Comparison of ENCODE assay signal across 11 cellular contexts in the genomic region with DNA sequence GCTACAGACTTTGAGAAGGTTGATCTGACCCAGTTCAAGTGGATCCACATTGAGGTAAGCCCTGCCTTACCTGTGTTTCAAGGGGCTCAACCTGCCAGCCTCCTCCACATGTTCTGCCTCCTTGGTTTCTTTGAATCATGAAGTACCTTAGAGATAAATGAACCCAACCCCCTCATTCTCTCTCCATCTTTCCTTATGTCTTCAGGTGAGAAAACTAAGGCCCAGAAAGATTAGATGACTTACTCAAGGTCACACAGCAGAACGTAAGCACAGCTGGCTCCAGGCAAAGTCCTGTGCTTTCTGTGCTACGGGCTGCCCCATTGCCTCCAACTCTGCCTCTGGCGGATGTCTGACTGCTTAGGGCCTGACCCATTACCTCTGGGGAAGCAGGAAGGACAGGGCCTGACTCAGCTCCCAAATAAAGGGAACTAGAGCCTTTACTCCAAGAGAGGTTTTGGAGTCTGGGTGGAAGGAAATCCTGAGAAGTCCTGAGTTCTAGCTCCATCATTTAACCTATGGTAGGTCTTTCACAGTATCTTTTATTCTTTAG. TPM values are rescaled to one million over a fixed set of nuclear protein-coding genes. Genes with fewer than 3 reads are reported as not detected.
DNase-seq lines count a peak whose midpoint lies in the region; ATAC-seq and TF ChIP-seq lines count a peak whose summit lies in the region.
"Had no signal": no experiment of that assay in that cellular context is flagged by ENCODE, and none has a peak within 500 bp of the region (broad histone marks: within the 10 kb centered on the region; RNA-seq: fewer than 3 reads in every experiment).

No MANE protein-coding gene starts in this region.

- ATAC-seq in SK-N-SH treated with all-trans-retinoic acid at 6 μM for 48 hours (no peak), gastrocnemius medialis (no peak), esophagus mucosa (no peak)
- ATAC-seq in central memory CD8-positive, alpha-beta T cell (replicated peaks; ENCODE audit: extremely low read depth, poor library complexity, severe bottlenecking): no peak

- no peaks in the 10 kb centered on the region for H4K20me1 ChIP-seq in SK-N-SH (ENCODE audit: insufficient read depth)

- H3K9me3 ChIP-seq in SK-N-SH (no peaks in the 10 kb centered on the region), gastrocnemius medialis (no peaks in the 10 kb centered on the region)

- H2AFZ ChIP-seq in SK-N-SH (ENCODE audit: low read depth): 0 out of 2 replicates have a peak overlapping the region, but pooled peaks have one; percentile 97

- H3K36me3 ChIP-seq in SK-N-SH (replicated peaks in 1 of 2; ENCODE audit: control insufficient read depth in 1 of 2, insufficient read depth in 2 of 2, low read length in 1 of 2) (no peaks in the 10 kb centered on the region), gastrocnemius medialis (no peaks in the 10 kb centered on the region)

- no peak overlapping the region for H3K4me2 ChIP-seq in SK-N-SH

- no peaks in the 10 kb centered on the region for H3K9me2 ChIP-seq in SK-N-SH

- in situ Hi-C loops in gastrocnemius medialis (cut with MboI; ENCODE audit: low sequenced_read_pairs in 4 of 4): loop anchor here in 2 of 4 donors (5.0 to 10.0 kb wide), 2 partner anchors 95 to 188 kb away; partner anchors contain the start of gene TRIM54 (in 2 of the 2)

- H3K27ac ChIP-seq in SK-N-SH (ENCODE audit: low read depth in 2 of 2, low read length in 1 of 2) (peak overlapping the region in 1 of 2 experiments; percentile 92; a peak in 2 of 4 replicates), gastrocnemius medialis (peak overlapping the region; percentile 69 to 78 (median 71))
- H3K27ac ChIP-seq: 22Rv1 had no signal

- H3K27me3 ChIP-seq in SK-N-SH (ENCODE audit: insufficient read depth): no peaks in the 10 kb centered on the region
- no peaks in the 10 kb centered on the region for H3K27me3 ChIP-seq in gastrocnemius medialis

- peak overlapping the region; percentile 29 for H3K27ac Mint-ChIP-seq in central memory CD8-positive, alpha-beta T cell (ENCODE audit: low read depth)

- no peaks in the 10 kb centered on the region for H3K79me2 ChIP-seq in SK-N-SH (ENCODE audit: insufficient read depth)

- H3K27me3 Mint-ChIP-seq in central memory CD8-positive, alpha-beta T cell: no peaks in the 10 kb centered on the region
- H3K27me3 Mint-ChIP-seq: CD8-positive, alpha-beta memory T cell; T-cell had no signal

- intact Hi-C loops in gastrocnemius medialis (cut with DNase I; ENCODE audit: low total_unique reads): no loop called here

- H3K4me3 ChIP-seq in SK-N-SH (ENCODE audit: low read depth in 2 of 2, low read length in 1 of 2) (no peak overlapping the region), gastrocnemius medialis (no peak overlapping the region)

- H3K9me3 Mint-ChIP-seq in central memory CD8-positive, alpha-beta T cell: no peaks in the 10 kb centered on the region
- H3K9me3 Mint-ChIP-seq: CD8-positive, alpha-beta memory T cell; T-cell had no signal

- H3K36me3 Mint-ChIP-seq in central memory CD8-positive, alpha-beta T cell (ENCODE audit: insufficient read depth): peaks cover 4% of the 10 kb centered on the region

- H3K4me1 ChIP-seq in SK-N-SH (ENCODE audit: control insufficient read depth in 1 of 2, insufficient read depth in 2 of 2, low read depth in 1 of 2, low read length in 1 of 2) (peaks cover 4 to 21% of the 10 kb centered on the region in 2 experiments; a peak in 2 of 4 replicates), gastrocnemius medialis (peaks cover 5 to 8% of the 10 kb centered on the region in 2 donors)

- no peak for TF ChIP-seq EP300 in SK-N-SH (IDR thresholded peaks at IDR 0.05; ENCODE audit: borderline replicate concordance in 1 of 2, low read depth in 1 of 2, low read length in 1 of 2)

- TF ChIP-seq POLR2A in gastrocnemius medialis (IDR thresholded peaks at IDR 0.05): no peak

- H3K4me3 Mint-ChIP-seq in central memory CD8-positive, alpha-beta T cell: no peak overlapping the region

- no peak for TF ChIP-seq RAD21 in SK-N-SH (IDR thresholded peaks at IDR 0.05; ENCODE audit: low read length)

- no peaks in the 10 kb centered on the region for H3F3A ChIP-seq in SK-N-SH (replicated peaks; ENCODE audit: insufficient read depth)

- WGBS in SK-N-SH (ENCODE audit: low lambda C conversion rate): 82% methylated on average over 3 of the region's 3 CpGs

- POLR2A ChIA-PET in SK-N-SH (lab: Yijun Ruan, JAX): interaction anchor here (0.5 to 2.6 kb wide), 8 partner anchors 10 to 263 kb away, joined by 3 to 14 read pairs (median 3); partner anchors contain the start of genes EMILIN1, KHK and UCN

- CTCF ChIA-PET in SK-N-SH (lab: Yijun Ruan, JAX): interaction anchor here (0.5 to 14.2 kb wide), 27 partner anchors 11 to 587 kb away, joined by 3 to 169 read pairs (median 7); partner anchors contain the start of genes ABHD1, CGREF1, EMILIN1 and KHK

- H3K4me1 Mint-ChIP-seq in central memory CD8-positive, alpha-beta T cell: peaks cover 15% of the 10 kb centered on the region

- no peak overlapping the region for H3K9ac ChIP-seq in SK-N-SH

- DNase-seq in SK-N-SH (peak; percentile 39), gastrocnemius medialis (no peak), AG08395 (ENCODE audit: low spot score) (no peak)
- no peak for DNase-seq in central memory CD8-positive, alpha-beta T cell (ENCODE audit: low spot score in 2 of 2)
- DNase-seq: CD8-positive, alpha-beta memory T cell; NCI-H345 had no signal

- no peak for TF ChIP-seq CTCF in SK-N-SH (IDR thresholded peaks at IDR 0.05)
- no peak for TF ChIP-seq CTCF in gastrocnemius medialis (IDR thresholded peaks at IDR 0.05 in 4 of 5, conservative IDR thresholded peaks at IDR 0.05 in 1 of 5)

TF ChIP-seq in SK-N-SH, 30 proteins besides CTCF, POLR2A, EP300 and RAD21:
- TF ChIP-seq RFX5 (IDR thresholded peaks at IDR 0.05; ENCODE audit: low read length) (no peak), FOXJ3 (CRISPR knock-in tag; IDR thresholded peaks at IDR 0.05) (0 out of 2 replicates have a peak, but pooled peaks have one; percentile 3)

TF ChIP-seq in SK-N-SH treated with all-trans-retinoic acid at 6 μM for 48 hours, 23 proteins besides CTCF, POLR2A, EP300 and RAD21 (continues in another document):
- TF ChIP-seq ISL1 (CRISPR knock-in tag; IDR thresholded peaks at IDR 0.05) (no peak), ZFP3 (CRISPR knock-in tag; IDR thresholded peaks at IDR 0.05) (no peak), PPARA (CRISPR knock-in tag; IDR thresholded peaks at IDR 0.05; ENCODE audit: borderline replicate concordance) (no peak), ZNF8 (CRISPR knock-in tag; IDR thresholded peaks at IDR 0.05) (no peak), ZFP30 (CRISPR knock-in tag; IDR thresholded peaks at IDR 0.05) (no peak), TCF4 (CRISPR knock-in tag; IDR thresholded peaks at IDR 0.05; ENCODE audit: borderline replicate concordance) (no peak), SNAI2 (CRISPR knock-in tag; IDR thresholded peaks at IDR 0.05) (no peak), ZC3H10 (CRISPR knock-in tag; IDR thresholded peaks at IDR 0.05) (no peak), CREB5 (CRISPR knock-in tag; IDR thresholded peaks at IDR 0.05; ENCODE audit: low read depth) (no peak), ESRRG (CRISPR knock-in tag; IDR thresholded peaks at IDR 0.05) (no peak)

RNA-seq across cellular contexts. Expression of gene KHK, which starts 10.3 kb away (rescaled TPM):
- polyA plus RNA-seq in SK-N-SH (2012; rRNA removed): 6.5 and 10.3 TPM in 2 replicates
- polyA plus RNA-seq in SK-N-SH (2012; cell fraction: cytosol; rRNA removed): 5.2 and 7.6 TPM in 2 replicates
- polyA plus RNA-seq in SK-N-SH (2012; cell fraction: nucleus; rRNA removed): 12.4 and 21.0 TPM in 2 replicates
- 1 to 10 TPM in 2 of 4 donors, under 1 TPM in 1, not detected in 1; 0.91 to 5.4 (median 1.3) TPM for total RNA-seq in gastrocnemius medialis
- 3.5 TPM for total RNA-seq in esophagus mucosa

RNA-seq across cellular contexts. Expression of gene EMILIN1, which starts 18.4 kb away (rescaled TPM):
- polyA plus RNA-seq in SK-N-SH (2012; rRNA removed): 184 and 286 TPM in 2 replicates
- polyA plus RNA-seq in SK-N-SH (2012; cell fraction: cytosol; rRNA removed): 96.2 and 169 TPM in 2 replicates
- polyA plus RNA-seq in SK-N-SH (2012; cell fraction: nucleus; rRNA removed): 206 and 267 TPM in 2 replicates
- total RNA-seq in gastrocnemius medialis (10 to 100 TPM in 2 of 4 donors, 1 to 10 TPM in 2; 6.8 to 18.2 (median 11.3) TPM), esophagus mucosa (3.0 TPM)

RNA-seq across cellular contexts. Expression of gene CGREF1, which starts 22.1 kb away (rescaled TPM):
- 17.1 and 18.3 TPM in 2 replicates for polyA plus RNA-seq in SK-N-SH (2012; rRNA removed)
- 14.7 and 20.2 TPM in 2 replicates for polyA plus RNA-seq in SK-N-SH (2012; cell fraction: cytosol; rRNA removed)
- polyA plus RNA-seq in SK-N-SH (2012; cell fraction: nucleus; rRNA removed): 14.7 and 15.3 TPM in 2 replicates
- 1 to 10 TPM; 1.2 to 7.1 (median 4.3) TPM for total RNA-seq in gastrocnemius medialis
- total RNA-seq in esophagus mucosa: 0.96 TPM

RNA-seq across cellular contexts. Expression of gene OST4, which starts 25.4 kb away (rescaled TPM):
- 876 and 1,851 TPM in 2 replicates for polyA plus RNA-seq in SK-N-SH (2012; rRNA removed)
- polyA plus RNA-seq in SK-N-SH (2012; cell fraction: cytosol; rRNA removed): 1,232 and 1,463 TPM in 2 replicates
- 356 and 431 TPM in 2 replicates for polyA plus RNA-seq in SK-N-SH (2012; cell fraction: nucleus; rRNA removed)
- total RNA-seq in gastrocnemius medialis (100 to 1,000 TPM; 191 to 283 (median 251) TPM), esophagus mucosa (258 TPM)

RNA-seq across cellular contexts. Expression of gene ABHD1, which starts 26.8 kb away (rescaled TPM):
- polyA plus RNA-seq in SK-N-SH (2012; rRNA removed): 3.3 and 4.1 TPM in 2 replicates
- 1.1 and 1.4 TPM in 2 replicates for polyA plus RNA-seq in SK-N-SH (2012; cell fraction: cytosol; rRNA removed)
- 7.7 and 8.6 TPM in 2 replicates for polyA plus RNA-seq in SK-N-SH (2012; cell fraction: nucleus; rRNA removed)
- total RNA-seq in gastrocnemius medialis (1 to 10 TPM in 3 of 4 donors, under 1 TPM in 1; 0.61 to 2.3 (median 1.2) TPM), esophagus mucosa (not detected)
- total RNA-seq: astrocyte had no signal
